In the genomic region with DNA sequence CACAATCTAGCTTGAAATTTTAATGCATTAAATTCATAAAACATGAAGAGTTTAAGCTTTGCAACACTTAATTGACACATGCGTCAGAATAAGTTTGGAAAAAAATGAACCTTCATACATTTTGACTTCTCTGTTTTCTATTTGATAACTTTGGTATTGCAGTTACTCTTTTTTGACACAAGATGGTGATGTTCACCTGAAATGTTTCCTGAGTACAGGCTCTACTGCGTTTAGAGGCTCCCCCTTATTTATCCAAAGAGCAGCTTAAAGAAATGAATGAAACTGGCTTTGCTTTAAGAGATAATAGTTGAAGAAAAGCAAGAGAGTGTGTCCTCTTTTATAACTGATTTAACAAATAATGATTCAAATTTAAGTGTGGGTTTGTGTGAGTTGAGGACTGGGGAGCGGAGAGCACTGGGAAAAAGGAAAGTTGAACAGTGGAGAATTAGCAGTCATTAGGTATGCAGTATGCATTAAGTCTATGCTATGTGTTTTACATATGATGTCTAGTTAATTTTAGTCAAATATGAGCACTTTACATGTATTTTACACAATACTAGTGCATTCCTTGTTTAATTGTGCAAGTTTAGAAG, we compare ENCODE assay signal across 7 cellular contexts.
DNase-seq lines count a peak whose midpoint lies in the region; ATAC-seq and TF ChIP-seq lines count a peak whose summit lies in the region.

No MANE protein-coding gene starts in this region.

- H3K4me1 Mint-ChIP-seq in stimulated activated effector memory CD8-positive, alpha-beta T cell treated with anti-CD3 and anti-CD28 coated beads, Interleukin-12 subunit alpha, Interleukin-12 subunit beta, amount 100 ng/mL, for 72 hours: no peaks in the 10 kb centered on the region

- no peak overlapping the region for H3K27ac ChIP-seq in WERI-Rb-1

- TF ChIP-seq EP300 in Ishikawa (IDR thresholded peaks at IDR 0.05; ENCODE audit: borderline replicate concordance): no peak

- H3K27ac Mint-ChIP-seq in stimulated activated effector memory CD8-positive, alpha-beta T cell treated with anti-CD3 and anti-CD28 coated beads, Interleukin-12 subunit alpha, Interleukin-12 subunit beta, amount 100 ng/mL, for 72 hours: no peak overlapping the region

- no peaks in the 10 kb centered on the region for H3K36me3 Mint-ChIP-seq in stimulated activated effector memory CD8-positive, alpha-beta T cell treated with anti-CD3 and anti-CD28 coated beads, Interleukin-12 subunit alpha, Interleukin-12 subunit beta, amount 100 ng/mL, for 72 hours

- DNase-seq in ELR (ENCODE audit: low read depth) (peak; percentile 57), WERI-Rb-1 (no peak), left cardiac atrium (no peak)
- no peak for DNase-seq in stimulated activated effector memory CD8-positive, alpha-beta T cell treated with anti-CD3 and anti-CD28 coated beads, Interleukin-12 subunit alpha, Interleukin-12 subunit beta, amount 100 ng/mL, for 72 hours (ENCODE audit: low spot score in 2 of 2)
- no peak for DNase-seq in stimulated activated CD4-positive, alpha-beta T cell treated with anti-CD3 and anti-CD28 coated beads, Interleukin-12 subunit alpha, Interleukin-12 subunit beta, amount 100 ng/mL, for 4 hours

- peak; percentile 48; the same call in 1 of the 2 replicates for TF ChIP-seq CTCF in WERI-Rb-1 (IDR thresholded peaks at IDR 0.05; ENCODE audit: low read depth, low read length)

- peak; percentile 71 for TF ChIP-seq RAD21 in Ishikawa (IDR thresholded peaks at IDR 0.05; ENCODE audit: low read depth)

- H3K36me3 ChIP-seq in WERI-Rb-1: no peaks in the 10 kb centered on the region

- H3K9me3 ChIP-seq in WERI-Rb-1 (ENCODE audit: severe bottlenecking): no peaks in the 10 kb centered on the region

- intact Hi-C loops in left cardiac atrium (cut with DNase I): loop anchor here (5.0 to 10.0 kb wide), 5 partner anchors 559 to 1222 kb away; no protein-coding TSS in a partner anchor

- H3K27me3 ChIP-seq in WERI-Rb-1 (ENCODE audit: insufficient read depth, low read depth, severe bottlenecking): no peaks in the 10 kb centered on the region

- no peak overlapping the region for H3K4me3 ChIP-seq in WERI-Rb-1 (ENCODE audit: low read depth, low read length)

- no peak overlapping the region for H3K4me3 Mint-ChIP-seq in stimulated activated effector memory CD8-positive, alpha-beta T cell treated with anti-CD3 and anti-CD28 coated beads, Interleukin-12 subunit alpha, Interleukin-12 subunit beta, amount 100 ng/mL, for 72 hours

- no peaks in the 10 kb centered on the region for H3K9me3 Mint-ChIP-seq in stimulated activated effector memory CD8-positive, alpha-beta T cell treated with anti-CD3 and anti-CD28 coated beads, Interleukin-12 subunit alpha, Interleukin-12 subunit beta, amount 100 ng/mL, for 72 hours

- peak; percentile 80 for ATAC-seq in GM21360 (IDR thresholded peaks at IDR 0.05; ENCODE audit: unreplicated experiment)
- peak; percentile 50 to 69 for ATAC-seq in left cardiac atrium
- ATAC-seq in stimulated activated effector memory CD8-positive, alpha-beta T cell treated with anti-CD3 and anti-CD28 coated beads, Interleukin-12 subunit alpha, Interleukin-12 subunit beta, amount 100 ng/mL, for 72 hours: peak; percentile 48

TF ChIP-seq in Ishikawa, 13 proteins besides CTCF, POLR2A, EP300 and RAD21:
- TF ChIP-seq USF1 (IDR thresholded peaks at IDR 0.05) (no peak), CREB1 (IDR thresholded peaks at IDR 0.05; ENCODE audit: low read depth) (no peak), TAF1 (IDR thresholded peaks at IDR 0.05; ENCODE audit: low read depth) (no peak), FOXM1 (IDR thresholded peaks at IDR 0.05; ENCODE audit: borderline replicate concordance, low read depth) (no peak)
